In genomic region chr21:17802568-17802967, GRCh38 we compare ENCODE assay signal across 13 cellular contexts. TPM values are rescaled to one million over a fixed set of nuclear protein-coding genes. Genes with fewer than 3 reads are reported as not detected.
DNase-seq lines count a peak whose midpoint lies in the region; ATAC-seq and TF ChIP-seq lines count a peak whose summit lies in the region.
"Had no signal": no experiment of that assay in that cellular context is flagged by ENCODE, and none has a peak within 500 bp of the region (broad histone marks: within the 10 kb centered on the region; RNA-seq: fewer than 3 reads in every experiment).

No MANE protein-coding gene starts in this region.

- DNase-seq in A172 (ENCODE audit: low spot score) (peak; percentile 71), GM04503 (ENCODE audit: low read depth) (peak; percentile 40), T-helper 17 cell (no peak), foreskin fibroblast (peak; percentile 20 to 29), HPDE6-E6E7 (ENCODE audit: extremely low spot score) (no peak), 8988T (no peak), HEK293T (ENCODE audit: extremely low spot score) (no peak)
- DNase-seq: BE2C, left cardiac atrium, MM.1S had no signal

- H3K4me1 Mint-ChIP-seq in T-helper 17 cell: peaks cover 35% of the 10 kb centered on the region

- no peaks in the 10 kb centered on the region for H3K9me3 ChIP-seq in T-helper 17 cell (ENCODE audit: control insufficient read depth, low read length, poor library complexity, severe bottlenecking)
- H3K9me3 ChIP-seq: BE2C, vagina had no signal

- POLR2A ChIA-PET in HEK293T (lab: Yijun Ruan, JAX): interaction anchor here (1.0 kb wide), 1 partner anchor 16 kb away, joined by 3 read pairs; no protein-coding TSS in a partner anchor

- no peaks in the 10 kb centered on the region for H3K27me3 Mint-ChIP-seq in T-helper 17 cell

- H3K4me3 Mint-ChIP-seq in T-helper 17 cell: no peak overlapping the region

- TF ChIP-seq CTCF in foreskin fibroblast (IDR thresholded peaks at IDR 0.05; ENCODE audit: low read depth, low read length): no peak

- peak overlapping the region; percentile 85 for H3K27ac Mint-ChIP-seq in T-helper 17 cell
- H3K27ac Mint-ChIP-seq: activated T-helper 2 cell treated with anti-CD3 and anti-CD28 coated beads, Interferon-gamma antibody, Interleukin-2, Interleukin-4, amounts not matched to agents 10 μg/mL and 5 μg/mL and 100 μg/mL, durations not matched to agents 14 hours and 24 hours and 36 hours had no signal

- H3K36me3 Mint-ChIP-seq in T-helper 17 cell (ENCODE audit: low read depth): peaks cover 11% of the 10 kb centered on the region

- no peak overlapping the region for H3K4me3 ChIP-seq in foreskin fibroblast (ENCODE audit: low read depth in 1 of 2, low read length in 2 of 2)
- H3K4me3 ChIP-seq: vagina had no signal

- ATAC-seq in T-helper 17 cell: no peak
- ATAC-seq in GM19328 (IDR thresholded peaks at IDR 0.05; ENCODE audit: unreplicated experiment): no peak

- CTCF ChIA-PET in HEK293T (lab: Yijun Ruan, JAX): no interaction called here

TF ChIP-seq in HEK293T, 16 proteins besides CTCF, POLR2A, EP300 and RAD21:
- TF ChIP-seq SP1 (IDR thresholded peaks at IDR 0.05): no peak
- TF ChIP-seq FOXA1 (IDR thresholded peaks at IDR 0.05): no peak
- no peak for TF ChIP-seq LEF1 (IDR thresholded peaks at IDR 0.05; ENCODE audit: borderline replicate concordance)
- no peak for TF ChIP-seq PKNOX1 (IDR thresholded peaks at IDR 0.05)
- no peak for TF ChIP-seq NFRKB (IDR thresholded peaks at IDR 0.05)
- TF ChIP-seq ELF4 (IDR thresholded peaks at IDR 0.05): no peak
- TF ChIP-seq TARDBP (IDR thresholded peaks at IDR 0.05): no peak
- TF ChIP-seq FOXK2 (IDR thresholded peaks at IDR 0.05): no peak
- TF ChIP-seq ZNF384 (IDR thresholded peaks at IDR 0.05): no peak
- no peak for TF ChIP-seq SUZ12 (IDR thresholded peaks at IDR 0.05)

RNA-seq across cellular contexts. Expression of gene C21orf91, which starts 16.6 kb away (rescaled TPM):
- total RNA-seq in A172 (2014; rRNA removed; shearing (Covaris generic)): 11.4 and 14.4 TPM in 2 replicates
- total RNA-seq in T-helper 17 cell: 10 to 100 TPM; 54.9 to 68.1 TPM

Comparison
In these comparisons a context has a peak if more than half of its experiments do, and no peak if none do; other contexts are left out.
1. DNase-seq: peak in A172 (single experiment), GM04503 (single experiment) and foreskin fibroblast (2 of 2); none in T-helper 17 cell (0 of 3), HPDE6-E6E7 (single experiment), 8988T (single experiment) and HEK293T (single experiment).